Comparison of ENCODE assay signal across 31 cellular contexts in the genomic region with DNA sequence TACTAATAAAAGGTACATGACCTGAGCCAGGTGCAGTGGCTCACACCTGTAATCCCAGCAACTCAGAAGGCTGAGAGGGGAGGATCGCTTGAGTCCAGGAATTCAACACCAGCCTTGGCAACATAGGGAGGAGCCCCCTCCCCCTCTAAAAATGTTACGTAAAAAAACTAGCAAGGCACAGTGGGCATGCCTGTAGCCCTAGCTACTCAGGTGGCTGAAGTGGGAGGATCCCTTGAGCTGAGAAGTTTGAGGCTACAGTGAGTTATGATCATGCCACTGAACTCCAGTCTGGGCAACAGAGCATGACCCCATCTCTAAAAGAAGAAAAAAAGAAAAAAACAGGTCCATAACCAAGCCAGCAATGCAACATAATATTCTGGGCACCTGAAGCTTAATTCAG.
"Had no signal": no experiment of that assay in that cellular context is flagged by ENCODE, and none has a peak within 500 bp of the region (broad histone marks: within the 10 kb centered on the region; RNA-seq: fewer than 3 reads in every experiment).

No MANE protein-coding gene starts in this region.

- H3K36me3 ChIP-seq: adrenal gland, ascending aorta, brain microvascular endothelial cell, breast epithelium, cardiac muscle cell had no signal

- H3K4me1 ChIP-seq: adrenal gland, ascending aorta, body of pancreas, breast epithelium had no signal

- H3K27ac ChIP-seq: adrenal gland, ascending aorta, body of pancreas, brain microvascular endothelial cell, breast epithelium, cardiac muscle cell had no signal

- H3K4me3 ChIP-seq: adrenal gland, ascending aorta, body of pancreas, breast epithelium, cardiac muscle cell had no signal

- H3K27me3 ChIP-seq: adrenal gland, ascending aorta, body of pancreas, brain microvascular endothelial cell, breast epithelium, cardiac muscle cell had no signal

- ATAC-seq: activated naive CD4-positive, alpha-beta T cell treated with anti-CD3 and anti-CD28 coated beads, Interleukin-2, amount 50 U/mL, for 72 hours; activated naive CD8-positive, alpha-beta T cell treated with anti-CD3 and anti-CD28 coated beads, Interleukin-2, amount 50 U/mL, for 24 hours; activated T-cell treated with anti-CD3 and anti-CD28 coated beads, Interleukin-2, amount 50 U/mL, for 4 hours; activated T-cell treated with anti-CD3 and anti-CD28 coated beads, Interleukin-2, amount 50 U/mL, for 72 hours; activated T-helper 17 cell treated with anti-CD3 and anti-CD28 coated beads, Interleukin-2, amount 50 U/mL, for 72 hours; body of pancreas had no signal

- H3K9me3 ChIP-seq: adrenal gland, ascending aorta, body of pancreas, breast epithelium had no signal

- DNase-seq: activated effector memory CD4-positive, alpha-beta T cell treated with anti-CD3 and anti-CD28 coated beads, Interleukin-2, amount 50 U/mL, for 16 hours; activated effector memory CD4-positive, alpha-beta T cell treated with Interleukin-2 at 50 U/mL for 16 hours; activated gamma-delta T cell; activated gamma-delta T cell treated with Interleukin-2 at 50 U/mL for 16 hours; activated naive CD4-positive, alpha-beta T cell; activated naive CD4-positive, alpha-beta T cell treated with anti-CD3 and anti-CD28 coated beads for 36 hours; activated naive CD4-positive, alpha-beta T cell treated with anti-CD3 and anti-CD28 coated beads, Interleukin-2, amount 10 ng/mL, durations not matched to agents 7 days and 5 days; activated naive CD4-positive, alpha-beta T cell treated with anti-CD3 and anti-CD28 coated beads, Interleukin-2, amount 50 U/mL, for 16 hours; activated naive CD4-positive, alpha-beta T cell treated with Interleukin-2 at 50 U/mL for 16 hours; activated naive CD8-positive, alpha-beta T cell treated with anti-CD3 and anti-CD28 coated beads for 36 hours; activated naive CD8-positive, alpha-beta T cell treated with anti-CD3 and anti-CD28 coated beads, Interleukin-2, amount 10 ng/mL, durations not matched to agents 7 days and 5 days; activated naive CD8-positive, alpha-beta T cell treated with anti-CD3 and anti-CD28 coated beads, Interleukin-2, amount 50 U/mL, for 24 hours; activated T-cell treated with anti-CD3 and anti-CD28 coated beads, Interleukin-2, amount 50 U/mL, for 24 hours; activated T-cell treated with anti-CD3 and anti-CD28 coated beads, Interleukin-2, amount 50 U/mL, for 4 hours; activated T-cell treated with anti-CD3 and anti-CD28 coated beads, Interleukin-2, amount 50 U/mL, for 48 hours; activated T-cell treated with anti-CD3 and anti-CD28 coated beads, Interleukin-2, amount 50 U/mL, for 72 hours; adrenal gland; amniotic stem cell; amygdala; anterior cingulate cortex; aorta; body of pancreas; brain microvascular endothelial cell; caudate nucleus; central memory CD4-positive, alpha-beta T cell; cerebellar nuclear complex had no signal
